21 cellular contexts compared by ENCODE assay signal in the genomic region with DNA sequence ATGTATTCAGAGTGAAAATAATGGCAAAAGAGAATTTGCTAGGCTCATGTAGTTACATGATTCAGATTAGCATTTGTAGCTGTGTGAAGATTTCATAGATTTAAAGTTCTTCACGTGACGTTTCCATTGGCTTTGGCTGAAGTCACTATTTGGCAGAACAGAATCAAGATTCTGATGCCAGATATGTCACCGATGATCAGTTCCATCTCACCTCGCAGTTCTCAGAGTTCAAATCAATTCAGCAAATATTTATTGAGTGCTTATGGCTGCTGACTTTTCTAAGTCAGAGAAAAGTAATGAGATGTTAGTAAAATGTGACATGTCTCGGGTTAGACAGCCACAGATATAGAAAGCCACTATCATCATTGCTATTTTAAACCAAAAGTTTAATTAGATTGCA. TPM values are rescaled to one million over a fixed set of nuclear protein-coding genes. Genes with fewer than 3 reads are reported as not detected.
"Had no signal": no experiment of that assay in that cellular context is flagged by ENCODE, and none has a peak within 500 bp of the region (broad histone marks: within the 10 kb centered on the region; RNA-seq: fewer than 3 reads in every experiment).

No MANE protein-coding gene starts in this region.

- DNase-seq: IMR-90, Karpas-422, KG1, MG63, NCI-H1092, NCI-H1105 treated with DMSO at 0.1 percent for 48 hours, NCI-H1417 treated with DMSO at 0.1 percent for 48 hours, NCI-H146, NCI-H1694 treated with DMSO at 0.1 percent for 48 hours, NCI-H1930, NCI-H2081, NCI-H2107, NCI-H524, NCI-H526 treated with DMSO at 0.1 percent for 48 hours, NCI-H748 treated with DMSO at 0.1 percent for 48 hours, Peyer's patch, SHP77 treated with DMSO at 0.1 percent for 48 hours, SJCRH30 had no signal

- H3K27ac ChIP-seq: Peyer's patch, SJCRH30 had no signal

- H3K4me3 ChIP-seq: MG63, Peyer's patch, SJCRH30 had no signal

- H3K36me3 ChIP-seq: MG63, Peyer's patch had no signal

- H3K9me3 ChIP-seq: MG63, Peyer's patch, SJCRH30 had no signal

- H3K27me3 ChIP-seq: MG63, Peyer's patch, SJCRH30 had no signal

RNA-seq across cellular contexts. Expression of gene ALX1, which starts 28.4 kb away (rescaled TPM):
- total RNA-seq: HepG2, HT1080, IMR-90, Peyer's patch, Right ventricle myocardium inferior had no signal
- polyA plus RNA-seq: HepG2, IMR-90 had no signal
